In the genomic region with DNA sequence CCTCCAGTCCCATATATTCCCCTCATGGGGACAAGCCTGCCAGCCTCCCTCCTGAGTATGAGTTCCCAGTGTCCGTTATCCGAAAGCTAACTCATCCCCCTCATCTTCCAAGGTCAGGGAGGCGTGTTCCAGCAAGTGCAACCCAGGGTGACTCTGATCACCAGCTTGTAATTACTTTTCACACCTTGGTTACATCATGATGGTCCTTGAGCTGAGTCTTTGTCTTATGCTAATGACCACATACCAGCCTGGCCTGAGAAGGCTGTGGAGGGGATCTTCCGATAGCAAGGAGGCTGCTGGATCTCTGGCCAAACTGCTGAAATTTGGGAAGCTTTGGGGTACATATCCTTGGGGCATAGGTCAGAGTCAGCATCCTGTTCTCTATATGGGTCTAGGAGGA, we compare ENCODE assay signal across 16 cellular contexts.
A peak's percentile ranks its signal among the peaks of the same experiment; 100 is the strongest.
DNase-seq lines count a peak whose midpoint lies in the region; TF ChIP-seq lines count a peak whose summit lies in the region.
"Had no signal": no experiment of that assay in that cellular context is flagged by ENCODE, and none has a peak within 500 bp of the region (broad histone marks: within the 10 kb centered on the region; RNA-seq: fewer than 3 reads in every experiment).

No MANE protein-coding gene starts in this region.

- no peaks in the 10 kb centered on the region for H3K36me3 ChIP-seq in NT2/D1 (ENCODE audit: insufficient read depth, insufficient read length, low read length)
- no peaks in the 10 kb centered on the region for H3K36me3 ChIP-seq in endodermal cell (ENCODE audit: control insufficient read depth, insufficient read depth, low read length)
- no peaks in the 10 kb centered on the region for H3K36me3 ChIP-seq in mesendoderm (ENCODE audit: control insufficient read depth, insufficient read depth, low read length)
- H3K36me3 ChIP-seq in BE2C, result no peaks in the 10 kb centered on the region
- H3K36me3 ChIP-seq: BLaER1 treated with 17β-estradiol and CSF1 and Interleukin-3, amounts not matched to agents 10 nM and 100 nM had no signal

- no peak overlapping the region for H2BK5ac ChIP-seq in mesendoderm (ENCODE audit: low read length)

- peaks cover 35% of the 10 kb centered on the region for H3K27me3 Mint-ChIP-seq in endodermal cell (ENCODE audit: insufficient read depth)

- DNase-seq in NT2/D1 (ENCODE audit: low read depth, low spot score), result peak; percentile 50
- peak; percentile 73 for DNase-seq in endodermal cell
- peak; percentile 80 for DNase-seq in mesendoderm
- DNase-seq in BE2C, result no peak
- DNase-seq in stimulated activated CD4-positive, alpha-beta T cell treated with anti-CD3 and anti-CD28 coated beads, Interleukin-4, amount 100 ng/mL, for 24 hours, result no peak
- DNase-seq in HCEC 1CT, result no peak
- DNase-seq: CD4-positive, alpha-beta T cell; CD8-positive, alpha-beta memory T cell; DMS 273 treated with DMSO at 0.1 percent for 48 hours; DMS79; EL; GF-D8 had no signal

- H3K79me2 ChIP-seq in mesendoderm (ENCODE audit: control insufficient read depth, insufficient read depth, low read length), result no peaks in the 10 kb centered on the region

- H3K36me3 Mint-ChIP-seq in endodermal cell (ENCODE audit: low read depth), result no peaks in the 10 kb centered on the region
- H3K36me3 Mint-ChIP-seq: CD14-positive monocyte; CD8-positive, alpha-beta memory T cell had no signal

- no peak overlapping the region for H2BK15ac ChIP-seq in mesendoderm (replicated peaks; ENCODE audit: low read depth)

- peaks cover 19% of the 10 kb centered on the region for H3K4me1 ChIP-seq in NT2/D1 (ENCODE audit: insufficient read depth, insufficient read length)
- no peaks in the 10 kb centered on the region for H3K4me1 ChIP-seq in endodermal cell (ENCODE audit: control insufficient read depth, insufficient read depth, low read length)
- H3K4me1 ChIP-seq in mesendoderm (ENCODE audit: control insufficient read depth, low read depth, low read length), result peaks cover 6% of the 10 kb centered on the region
- H3K4me1 ChIP-seq in BE2C, result no peaks in the 10 kb centered on the region
- H3K4me1 ChIP-seq: BLaER1 treated with 17β-estradiol and CSF1 and Interleukin-3, amounts not matched to agents 10 nM and 100 nM had no signal

- H3K9ac ChIP-seq in NT2/D1 (ENCODE audit: insufficient read length, low read depth) (no peak overlapping the region), endodermal cell (ENCODE audit: extremely low read depth, low read length, poor library complexity, severe bottlenecking) (no peak overlapping the region), mesendoderm (ENCODE audit: low read length) (no peak overlapping the region)
- H3K9ac ChIP-seq: BLaER1 treated with 17β-estradiol and CSF1 and Interleukin-3, amounts not matched to agents 10 nM and 100 nM had no signal

- H3K27ac Mint-ChIP-seq in endodermal cell, result no peak overlapping the region
- H3K27ac Mint-ChIP-seq: B cell; CD14-positive monocyte; CD4-positive, alpha-beta T cell; CD8-positive, alpha-beta memory T cell; GM23338 had no signal

- no peak overlapping the region for H3K4me2 ChIP-seq in mesendoderm (ENCODE audit: low read length)
- H3K4me2 ChIP-seq: BLaER1 treated with 17β-estradiol and CSF1 and Interleukin-3, amounts not matched to agents 10 nM and 100 nM; GM23338 had no signal

- H3K18ac ChIP-seq in mesendoderm (ENCODE audit: low read length), result no peak overlapping the region

- H3K27ac ChIP-seq in endodermal cell (ENCODE audit: low read depth, low read length) (no peak overlapping the region), mesendoderm (ENCODE audit: low read depth, low read length) (no peak overlapping the region)
- H3K27ac ChIP-seq: BLaER1 treated with 17β-estradiol and CSF1 and Interleukin-3, amounts not matched to agents 10 nM and 100 nM had no signal

- no peak overlapping the region for H3K4me3 ChIP-seq in NT2/D1 (ENCODE audit: insufficient read length, low read depth)
- no peak overlapping the region for H3K4me3 ChIP-seq in endodermal cell (ENCODE audit: low read length)
- no peak overlapping the region for H3K4me3 ChIP-seq in mesendoderm (ENCODE audit: low read length)
- H3K4me3 ChIP-seq in BE2C (ENCODE audit: low read depth, low read length), result no peak overlapping the region
- H3K4me3 ChIP-seq: BLaER1 treated with 17β-estradiol and CSF1 and Interleukin-3, amounts not matched to agents 10 nM and 100 nM; GM23338 had no signal

- 85 to 95% methylated on average over 4 of the region's 4 CpGs for WGBS in endodermal cell (ENCODE audit: insufficient coverage in 1 of 2, insufficient read length in 1 of 2), 2 experiments
- no CpG with 5 or more reads among the region's 4 CpGs for WGBS in mesendoderm (ENCODE audit: extremely low coverage, insufficient coverage, low lambda C conversion rate)

- no peaks in the 10 kb centered on the region for H3K9me3 Mint-ChIP-seq in endodermal cell
- H3K9me3 Mint-ChIP-seq: CD4-positive, alpha-beta T cell; CD8-positive, alpha-beta memory T cell; GM23338 had no signal

- no peak overlapping the region for H3K4ac ChIP-seq in mesendoderm (ENCODE audit: low read depth, low read length)

- no peak overlapping the region for H3K56ac ChIP-seq in mesendoderm (ENCODE audit: low read length)

- no peak overlapping the region for H3K4me3 Mint-ChIP-seq in endodermal cell
- H3K4me3 Mint-ChIP-seq: B cell; CD14-positive monocyte; CD4-positive, alpha-beta T cell; CD8-positive, alpha-beta memory T cell; GM23338 had no signal

- no peak overlapping the region for H3K23ac ChIP-seq in mesendoderm (ENCODE audit: low read length)

- no peak overlapping the region for H4K5ac ChIP-seq in mesendoderm (ENCODE audit: low read length)

- no peak overlapping the region for H2BK120ac ChIP-seq in mesendoderm (ENCODE audit: low read depth, low read length)

- no peaks in the 10 kb centered on the region for H3K27me3 ChIP-seq in NT2/D1 (ENCODE audit: insufficient read depth, insufficient read length)
- H3K27me3 ChIP-seq in endodermal cell (ENCODE audit: control insufficient read depth, insufficient read depth, low read length, poor library complexity, severe bottlenecking), result peaks cover 35% of the 10 kb centered on the region
- H3K27me3 ChIP-seq in mesendoderm (ENCODE audit: insufficient read depth, low read length, poor library complexity), result no peaks in the 10 kb centered on the region
- no peaks in the 10 kb centered on the region for H3K27me3 ChIP-seq in BE2C
- H3K27me3 ChIP-seq: BLaER1 treated with 17β-estradiol and CSF1 and Interleukin-3, amounts not matched to agents 10 nM and 100 nM had no signal

- no peak overlapping the region for H2AK5ac ChIP-seq in mesendoderm (ENCODE audit: low read length)

- no peak overlapping the region for H4K8ac ChIP-seq in mesendoderm (ENCODE audit: low read depth, low read length)

- no peaks in the 10 kb centered on the region for H3K79me1 ChIP-seq in mesendoderm (ENCODE audit: low read length)

- TF ChIP-seq CTCF in endodermal cell (conservative IDR thresholded peaks at IDR 0.05) (peak; percentile 41), BE2C (IDR thresholded peaks at IDR 0.05; ENCODE audit: low read depth, low read length) (no peak)

- H3K4me1 Mint-ChIP-seq in endodermal cell, result peaks cover 14% of the 10 kb centered on the region
- H3K4me1 Mint-ChIP-seq: B cell; CD14-positive monocyte; CD8-positive, alpha-beta memory T cell had no signal

- peaks cover 10% of the 10 kb centered on the region; the same call in 1 of the 2 replicates for H3K9me3 ChIP-seq in NT2/D1 (ENCODE audit: insufficient read depth, low read length)
- no peaks in the 10 kb centered on the region for H3K9me3 ChIP-seq in endodermal cell (ENCODE audit: control insufficient read depth, low read length)
- H3K9me3 ChIP-seq in BE2C, result no peaks in the 10 kb centered on the region; the same call in 1 of the 2 replicates
- H3K9me3 ChIP-seq: BLaER1 treated with 17β-estradiol and CSF1 and Interleukin-3, amounts not matched to agents 10 nM and 100 nM had no signal

Comparison
In these comparisons a context has a peak if more than half of its experiments do, and no peak if none do; other contexts are left out.
1. DNase-seq: peak in NT2/D1 (single experiment), endodermal cell (single experiment) and mesendoderm (single experiment); none in BE2C (single experiment), stimulated activated CD4-positive, alpha-beta T cell treated with anti-CD3 and anti-CD28 coated beads, Interleukin-4, amount 100 ng/mL, for 24 hours (single experiment) and HCEC 1CT (single experiment).